In genomic region chr21:32726742-32727477, GRCh38 we compare ENCODE assay signal across 8 cellular contexts. TPM values are rescaled to one million over a fixed set of nuclear protein-coding genes. Genes with fewer than 3 reads are reported as not detected.
DNase-seq lines count a peak whose midpoint lies in the region; ATAC-seq and TF ChIP-seq lines count a peak whose summit lies in the region.

No MANE protein-coding gene starts in this region.

- H3K36me3 Mint-ChIP-seq in neural crest cell (ENCODE audit: low read depth), result no peaks in the 10 kb centered on the region

- peaks cover 4% of the 10 kb centered on the region for H3K36me3 ChIP-seq in A673 (ENCODE audit: insufficient read depth, low read length, poor library complexity, severe bottlenecking)

- no peaks in the 10 kb centered on the region for H3K9me3 ChIP-seq in A673 (ENCODE audit: low read depth, low read length, poor library complexity, severe bottlenecking)

- peaks cover 20% of the 10 kb centered on the region for H3K4me1 Mint-ChIP-seq in neural crest cell

- CTCF ChIA-PET in A673 (lab: Charles Lee), result interaction anchor here (0.7 kb wide), 1 partner anchor 45 kb away, joined by 14 read pairs; the partner anchor contains the start of gene PAXBP1

- BruUV-seq in A673 (replicated peaks; lab: Mats Ljungman, UMichigan), result no TSS peak

- H3K4me1 ChIP-seq in A673 (ENCODE audit: insufficient read depth, low read length, poor library complexity, severe bottlenecking), result peaks cover 10% of the 10 kb centered on the region

- no peaks in the 10 kb centered on the region for H3K27me3 Mint-ChIP-seq in neural crest cell (ENCODE audit: low read depth)

- no peak for ATAC-seq in GM21423 (IDR thresholded peaks at IDR 0.05; ENCODE audit: unreplicated experiment)

- intact Hi-C loops in A673 (cut with micrococcal nuclease; ENCODE audit: unreplicated experiment), result loop anchor here (5.0 kb wide), 1 partner anchor 115 kb away; the partner anchor contains the start of gene CFAP298

- peak overlapping the region; percentile 87 for H3K27ac ChIP-seq in A673 (ENCODE audit: low read depth, low read length, poor library complexity, severe bottlenecking)

- DNase-seq in A673 (ENCODE audit: low spot score) (peak; percentile 56), GM12865 (ENCODE audit: low read depth) (peak; percentile 29), NCI-H524 (lab: John Stamatoyannopoulos, UW) (peak; percentile 60 to 68), foreskin fibroblast (peak in 1 of 2 donors; percentile 47), neural crest cell (ENCODE audit: low read depth, low spot score) (peak; percentile 6), GOT3 (lab: John Stamatoyannopoulos, UW) (no peak)
- DNase-seq in activated T-cell treated with anti-CD3 and anti-CD28 coated beads, Interleukin-2, amount 50 U/mL, for 48 hours, result peak; percentile 38

- no peaks in the 10 kb centered on the region for H3K27me3 ChIP-seq in A673 (replicated peaks; ENCODE audit: insufficient read depth, low read depth, low read length, poor library complexity)

- no peaks in the 10 kb centered on the region for H3K9me3 Mint-ChIP-seq in neural crest cell

- POLR2A ChIA-PET in A673 (lab: Charles Lee; ENCODE audit: low non-redundant PET), result no interaction called here

- TF ChIP-seq CTCF in A673 (conservative IDR thresholded peaks at IDR 0.05; ENCODE audit: low read depth, low read length) (no peak), GM12865 (IDR thresholded peaks at IDR 0.05; ENCODE audit: insufficient read depth, low read depth, low read length, missing control alignments) (no peak), foreskin fibroblast (IDR thresholded peaks at IDR 0.05; ENCODE audit: low read depth, low read length) (no peak), neural crest cell (conservative IDR thresholded peaks at IDR 0.05) (no peak)

- H3K4me3 Mint-ChIP-seq in neural crest cell, result peak overlapping the region; percentile 96

- peak overlapping the region; percentile 27 for H3K27ac Mint-ChIP-seq in neural crest cell (ENCODE audit: unreplicated experiment)

- H3K4me3 ChIP-seq in A673 (ENCODE audit: low read depth, low read length, poor library complexity, severe bottlenecking) (peak overlapping the region; percentile 83), GM12865 (ENCODE audit: low read depth, low read length) (peak overlapping the region; percentile 56), foreskin fibroblast (ENCODE audit: low read depth in 1 of 2, low read length in 2 of 2) (peak overlapping the region; percentile 95 to 97)

RNA-seq across cellular contexts. Expression of gene SYNJ1, which starts 0.9 kb away (rescaled TPM):
- total RNA-seq in A673 (2021) (16.9 and 17.1 TPM in 2 replicates), neural crest cell (10.7 and 11.1 TPM in 2 replicates)

RNA-seq across cellular contexts. Expression of gene PAXBP1, which starts 44.6 kb away (rescaled TPM):
- total RNA-seq in A673 (2021) (71.0 and 74.9 TPM in 2 replicates), neural crest cell (84.4 and 93.9 TPM in 2 replicates)
